In the genomic region with DNA sequence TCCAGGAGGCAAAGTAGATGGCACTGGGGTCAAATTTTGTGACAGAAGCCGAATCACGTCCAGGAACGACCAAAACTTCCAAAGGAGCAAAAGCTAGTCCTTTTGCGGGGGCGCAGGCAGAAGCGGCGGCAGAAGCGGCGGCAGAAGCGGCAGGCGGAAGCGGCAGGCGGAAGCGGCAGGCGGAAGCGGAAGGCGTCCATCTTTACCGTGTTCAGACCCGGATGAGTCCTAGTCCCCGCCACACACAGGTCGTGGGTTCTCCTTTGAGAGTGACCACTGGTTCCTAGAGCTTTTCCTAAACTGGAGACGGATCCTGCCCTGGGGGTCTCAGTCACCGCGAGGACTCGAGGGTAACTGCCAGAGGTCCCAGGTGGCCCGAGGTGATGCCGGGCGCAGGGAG, we compare ENCODE assay signal across 19 cellular contexts. TPM values are rescaled to one million over a fixed set of nuclear protein-coding genes. Genes with fewer than 3 reads are reported as not detected.
A peak's percentile ranks its signal among the peaks of the same experiment; 100 is the strongest.
DNase-seq lines count a peak whose midpoint lies in the region; ATAC-seq and TF ChIP-seq lines count a peak whose summit lies in the region.
"Had no signal": no experiment of that assay in that cellular context is flagged by ENCODE, and none has a peak within 500 bp of the region (broad histone marks: within the 10 kb centered on the region; RNA-seq: fewer than 3 reads in every experiment).

No MANE protein-coding gene starts in this region.

- no peak for ATAC-seq in activated CD4-positive, alpha-beta T cell treated with anti-CD3 and anti-CD28 coated beads for 36 hours
- no peak for ATAC-seq in stimulated activated naive CD8-positive, alpha-beta T cell treated with anti-CD3 and anti-CD28 coated beads, Interleukin-15, amount 100 ng/mL, for 72 hours
- ATAC-seq in HG02759 (IDR thresholded peaks at IDR 0.05; ENCODE audit: unreplicated experiment): no peak
- ATAC-seq: Panc1 had no signal

- H3K4me1 ChIP-seq in testis (no peaks in the 10 kb centered on the region), adrenal gland (replicated peaks in 1 of 2) (no peaks in the 10 kb centered on the region)

- TF ChIP-seq CTCF in chondrocyte (IDR thresholded peaks at IDR 0.05) (no peak), testis (IDR thresholded peaks at IDR 0.05) (no peak), adrenal gland (IDR thresholded peaks at IDR 0.05) (no peak)

- H3K36me3 Mint-ChIP-seq in activated CD4-positive, alpha-beta T cell treated with anti-CD3 and anti-CD28 coated beads for 36 hours (ENCODE audit: low read depth): no peaks in the 10 kb centered on the region
- H3K36me3 Mint-ChIP-seq in stimulated activated naive CD8-positive, alpha-beta T cell treated with anti-CD3 and anti-CD28 coated beads, Interleukin-15, Interleukin-2, amounts not matched to agents 100 ng/mL and 50 ng/mL, for 24 hours (ENCODE audit: low read depth): no peaks in the 10 kb centered on the region
- peaks cover 3% of the 10 kb centered on the region for H3K36me3 Mint-ChIP-seq in chondrocyte (ENCODE audit: low read depth)
- H3K36me3 Mint-ChIP-seq: CD8-positive, alpha-beta memory T cell had no signal

- H3K4me1 Mint-ChIP-seq in activated CD4-positive, alpha-beta T cell treated with anti-CD3 and anti-CD28 coated beads for 36 hours: no peaks in the 10 kb centered on the region
- H3K4me1 Mint-ChIP-seq in stimulated activated naive CD8-positive, alpha-beta T cell treated with anti-CD3 and anti-CD28 coated beads, Interleukin-15, Interleukin-2, amounts not matched to agents 100 ng/mL and 50 ng/mL, for 24 hours (ENCODE audit: low read depth): peaks cover 2% of the 10 kb centered on the region
- no peaks in the 10 kb centered on the region for H3K4me1 Mint-ChIP-seq in stimulated activated naive CD8-positive, alpha-beta T cell treated with anti-CD3 and anti-CD28 coated beads, Interleukin-15, amount 100 ng/mL, for 72 hours
- peaks cover under 1% of the 10 kb centered on the region for H3K4me1 Mint-ChIP-seq in chondrocyte (ENCODE audit: low read depth)

- H3K27ac ChIP-seq in testis (no peak overlapping the region), adrenal gland (no peak overlapping the region)
- H3K27ac ChIP-seq: 22Rv1, BLaER1, KMS-11 had no signal

- H3K4me3 ChIP-seq in testis (peak overlapping the region; percentile 42 to 50), adrenal gland (no peak overlapping the region)
- H3K4me3 ChIP-seq: BLaER1 had no signal

- no peaks in the 10 kb centered on the region for H3K27me3 ChIP-seq in testis
- H3K27me3 ChIP-seq in adrenal gland: peaks cover 4% of the 10 kb centered on the region
- H3K27me3 ChIP-seq: BLaER1 had no signal

- 58 to 71% methylated on average over 24 to 28 of the region's 28 CpGs for WGBS in testis, 2 donors
- 80 to 83% (median 82%) methylated on average over 26 to 28 of the region's 28 CpGs for WGBS in adrenal gland, 4 donors

- H3K9me3 Mint-ChIP-seq in activated CD4-positive, alpha-beta T cell treated with anti-CD3 and anti-CD28 coated beads for 36 hours (ENCODE audit: low read depth): no peaks in the 10 kb centered on the region
- no peaks in the 10 kb centered on the region for H3K9me3 Mint-ChIP-seq in stimulated activated naive CD8-positive, alpha-beta T cell treated with anti-CD3 and anti-CD28 coated beads, Interleukin-15, Interleukin-2, amounts not matched to agents 100 ng/mL and 50 ng/mL, for 24 hours
- H3K9me3 Mint-ChIP-seq in stimulated activated naive CD8-positive, alpha-beta T cell treated with anti-CD3 and anti-CD28 coated beads, Interleukin-15, amount 100 ng/mL, for 72 hours: no peaks in the 10 kb centered on the region
- H3K9me3 Mint-ChIP-seq in chondrocyte (ENCODE audit: low read depth): peaks cover 14% of the 10 kb centered on the region
- H3K9me3 Mint-ChIP-seq: CD8-positive, alpha-beta memory T cell had no signal

- H3K4me3 Mint-ChIP-seq in activated CD4-positive, alpha-beta T cell treated with anti-CD3 and anti-CD28 coated beads for 36 hours: peak overlapping the region; percentile 53
- peak overlapping the region; percentile 34 for H3K4me3 Mint-ChIP-seq in stimulated activated naive CD8-positive, alpha-beta T cell treated with anti-CD3 and anti-CD28 coated beads, Interleukin-15, Interleukin-2, amounts not matched to agents 100 ng/mL and 50 ng/mL, for 24 hours
- H3K4me3 Mint-ChIP-seq in stimulated activated naive CD8-positive, alpha-beta T cell treated with anti-CD3 and anti-CD28 coated beads, Interleukin-15, amount 100 ng/mL, for 72 hours: peak overlapping the region in 1 of 2 donors; percentile 15
- H3K4me3 Mint-ChIP-seq in chondrocyte (ENCODE audit: unreplicated experiment): no peak overlapping the region

- no peaks in the 10 kb centered on the region for H3K36me3 ChIP-seq in testis (ENCODE audit: low read depth, missing control alignments)
- no peaks in the 10 kb centered on the region for H3K36me3 ChIP-seq in adrenal gland (replicated peaks in 1 of 2)
- H3K36me3 ChIP-seq: BLaER1 had no signal

- no peak overlapping the region for H3K27ac Mint-ChIP-seq in activated CD4-positive, alpha-beta T cell treated with anti-CD3 and anti-CD28 coated beads for 36 hours
- no peak overlapping the region for H3K27ac Mint-ChIP-seq in stimulated activated naive CD8-positive, alpha-beta T cell treated with anti-CD3 and anti-CD28 coated beads, Interleukin-15, Interleukin-2, amounts not matched to agents 100 ng/mL and 50 ng/mL, for 24 hours
- no peak overlapping the region for H3K27ac Mint-ChIP-seq in stimulated activated naive CD8-positive, alpha-beta T cell treated with anti-CD3 and anti-CD28 coated beads, Interleukin-15, amount 100 ng/mL, for 72 hours
- no peak overlapping the region for H3K27ac Mint-ChIP-seq in chondrocyte (ENCODE audit: unreplicated experiment)

- no peak for TF ChIP-seq POLR2A in testis (IDR thresholded peaks at IDR 0.05)
- no peak for TF ChIP-seq POLR2A in adrenal gland (IDR thresholded peaks at IDR 0.05)

- DNase-seq in activated CD4-positive, alpha-beta T cell treated with anti-CD3 and anti-CD28 coated beads for 36 hours: no peak
- no peak for DNase-seq in activated CD4-positive, alpha-beta T cell treated with anti-CD3 and anti-CD28 coated beads for 4 hours
- no peak for DNase-seq in stimulated activated naive CD8-positive, alpha-beta T cell treated with anti-CD3 and anti-CD28 coated beads, Interleukin-15, amount 100 ng/mL, for 72 hours
- peak; percentile 86 for DNase-seq in chondrocyte (ENCODE audit: low spot score)
- peak; percentile 53 for DNase-seq in testis
- no peak for DNase-seq in adrenal gland
- DNase-seq: CD8-positive, alpha-beta memory T cell; DND-41; GDM1; NCI-H1092 treated with DMSO at 0.1 percent for 48 hours; NCI-H2107; NCI-H226; Right ventricle myocardium superior had no signal

- H3K27me3 Mint-ChIP-seq in activated CD4-positive, alpha-beta T cell treated with anti-CD3 and anti-CD28 coated beads for 36 hours: peaks cover 9% of the 10 kb centered on the region
- peaks cover 38% of the 10 kb centered on the region for H3K27me3 Mint-ChIP-seq in stimulated activated naive CD8-positive, alpha-beta T cell treated with anti-CD3 and anti-CD28 coated beads, Interleukin-15, Interleukin-2, amounts not matched to agents 100 ng/mL and 50 ng/mL, for 24 hours
- H3K27me3 Mint-ChIP-seq in stimulated activated naive CD8-positive, alpha-beta T cell treated with anti-CD3 and anti-CD28 coated beads, Interleukin-15, amount 100 ng/mL, for 72 hours: peaks cover 50% of the 10 kb centered on the region
- H3K27me3 Mint-ChIP-seq in chondrocyte (ENCODE audit: low read depth): no peaks in the 10 kb centered on the region

- POLR2A ChIA-PET in activated CD4-positive, alpha-beta T cell treated with anti-CD3 and anti-CD28 coated beads for 36 hours (lab: Charles Lee): no interaction called here

- H3K9me3 ChIP-seq in testis: no peaks in the 10 kb centered on the region
- H3K9me3 ChIP-seq in adrenal gland (replicated peaks in 1 of 3): no peaks in the 10 kb centered on the region

- CTCF ChIA-PET in activated CD4-positive, alpha-beta T cell treated with anti-CD3 and anti-CD28 coated beads for 36 hours (lab: Charles Lee): interaction anchor here (0.9 to 1.4 kb wide), 3 partner anchors 58 to 95 kb away, joined by 3 to 5 read pairs (median 3); no protein-coding TSS in a partner anchor

- intact Hi-C loops in activated CD4-positive, alpha-beta T cell treated with anti-CD3 and anti-CD28 coated beads for 36 hours (cut with DNase I, micrococcal nuclease): no loop called here
- intact Hi-C loops in testis (cut with DNase I; ENCODE audit: low total_unique reads): no loop called here
- intact Hi-C loops in adrenal gland (cut with DNase I): no loop called here

RNA-seq across cellular contexts. Expression of a gene that starts 53.6 kb away (rescaled TPM):
- 10 to 100 TPM; 14.7 to 14.9 TPM for total RNA-seq in activated CD4-positive, alpha-beta T cell treated with anti-CD3 and anti-CD28 coated beads for 36 hours
- 59.9 to 73.6 TPM (median 72.4 TPM) in 3 replicates for total RNA-seq in chondrocyte
- 10 to 100 TPM; 49.9 to 55.9 TPM for total RNA-seq in testis
- 63.3 TPM for polyA plus RNA-seq in testis (ENCODE audit: insufficient read depth, low read depth, low replicate concordance)
- total RNA-seq in adrenal gland: 10 to 100 TPM; 13.1 to 41.1 (median 32.3) TPM
- polyA plus RNA-seq in adrenal gland: 10 to 100 TPM; 33.2 to 68.9 (median 47.6) TPM

Comparison
In these comparisons a context has a peak if more than half of its experiments do, and no peak if none do; other contexts are left out.
1. DNase-seq: peak in chondrocyte (single experiment) and testis (single experiment); none in activated CD4-positive, alpha-beta T cell treated with anti-CD3 and anti-CD28 coated beads for 36 hours (single experiment), activated CD4-positive, alpha-beta T cell treated with anti-CD3 and anti-CD28 coated beads for 4 hours (0 of 2), stimulated activated naive CD8-positive, alpha-beta T cell treated with anti-CD3 and anti-CD28 coated beads, Interleukin-15, amount 100 ng/mL, for 72 hours (0 of 2) and adrenal gland (0 of 7).
2. H3K4me3 ChIP-seq: peak in testis (2 of 2); none in adrenal gland (0 of 4).